ENCODE assay signal across 19 cellular contexts in the genomic region with DNA sequence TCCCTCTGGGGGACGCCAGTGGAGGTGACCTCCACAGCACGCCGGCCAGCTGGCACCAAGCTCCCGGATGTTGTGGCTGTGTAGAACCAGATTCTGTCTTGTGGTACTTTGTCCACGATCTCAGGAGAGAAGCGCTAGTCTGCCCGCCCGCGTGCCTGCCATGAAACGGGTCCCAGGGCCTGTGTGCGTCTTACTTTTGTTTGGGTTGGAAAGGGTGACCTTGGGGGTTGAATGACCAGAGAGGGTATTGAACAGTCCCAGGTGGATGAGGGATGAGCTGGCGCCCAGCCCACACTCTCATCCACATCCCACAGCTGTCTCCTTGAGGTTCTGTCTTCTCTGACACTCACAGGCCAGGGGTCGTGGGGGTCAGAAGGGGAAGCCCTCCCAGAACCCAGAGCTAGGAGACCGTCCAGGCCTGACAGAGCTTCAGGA.
"Had no signal": no experiment of that assay in that cellular context is flagged by ENCODE, and none has a peak within 500 bp of the region (broad histone marks: within the 10 kb centered on the region; RNA-seq: fewer than 3 reads in every experiment).

No MANE protein-coding gene starts in this region.

- H3K27me3 Mint-ChIP-seq: activated CD4-positive, alpha-beta memory T cell treated with anti-CD3 and anti-CD28 coated beads, Interleukin-2, amount 10 ng/mL, durations not matched to agents 7 days and 5 days; activated naive CD8-positive, alpha-beta T cell treated with anti-CD3 and anti-CD28 coated beads for 36 hours; effector memory CD8-positive, alpha-beta T cell; naive thymus-derived CD4-positive, alpha-beta T cell; T-cell had no signal

- H3K27ac Mint-ChIP-seq: activated CD4-positive, alpha-beta memory T cell treated with anti-CD3 and anti-CD28 coated beads, Interleukin-2, amount 10 ng/mL, durations not matched to agents 7 days and 5 days; activated naive CD8-positive, alpha-beta T cell treated with anti-CD3 and anti-CD28 coated beads for 36 hours; effector memory CD8-positive, alpha-beta T cell; T-cell had no signal

- DNase-seq: activated CD4-positive, alpha-beta memory T cell treated with anti-CD3 and anti-CD28 coated beads, Interleukin-2, amount 10 ng/mL, durations not matched to agents 7 days and 5 days; activated CD4-positive, alpha-beta T cell treated with anti-CD3 and anti-CD28 coated beads for 4 hours; activated naive CD8-positive, alpha-beta T cell treated with anti-CD3 and anti-CD28 coated beads for 36 hours; activated T-cell treated with anti-CD3 and anti-CD28 coated beads, Interleukin-2, amount 50 U/mL, for 48 hours; body of pancreas; cerebellar nuclear complex; effector memory CD8-positive, alpha-beta T cell; foreskin melanocyte; mammary epithelial cell; naive thymus-derived CD4-positive, alpha-beta T cell; retina; stimulated activated CD4-positive, alpha-beta T cell treated with anti-CD3 and anti-CD28 coated beads, Interleukin-15, amount 100 ng/mL, for 24 hours; stimulated activated CD4-positive, alpha-beta T cell treated with anti-CD3 and anti-CD28 coated beads, Interleukin-4, amount 100 ng/mL, for 24 hours; stimulated activated naive CD4-positive, alpha-beta T cell; T-cell; transverse colon; WERI-Rb-1 had no signal

- H3K36me3 Mint-ChIP-seq: activated naive CD8-positive, alpha-beta T cell treated with anti-CD3 and anti-CD28 coated beads for 36 hours had no signal

- H3K27me3 ChIP-seq: body of pancreas, transverse colon had no signal

- H3K4me3 Mint-ChIP-seq: activated CD4-positive, alpha-beta memory T cell treated with anti-CD3 and anti-CD28 coated beads, Interleukin-2, amount 10 ng/mL, durations not matched to agents 7 days and 5 days; activated naive CD8-positive, alpha-beta T cell treated with anti-CD3 and anti-CD28 coated beads for 36 hours; effector memory CD8-positive, alpha-beta T cell; naive thymus-derived CD4-positive, alpha-beta T cell; T-cell had no signal

- H3K27ac ChIP-seq: body of pancreas, epithelial cell of prostate, skin epidermis, transverse colon, WERI-Rb-1 had no signal

- H3K9me3 Mint-ChIP-seq: activated CD4-positive, alpha-beta memory T cell treated with anti-CD3 and anti-CD28 coated beads, Interleukin-2, amount 10 ng/mL, durations not matched to agents 7 days and 5 days; activated naive CD8-positive, alpha-beta T cell treated with anti-CD3 and anti-CD28 coated beads for 36 hours; effector memory CD8-positive, alpha-beta T cell; naive thymus-derived CD4-positive, alpha-beta T cell; T-cell had no signal

- H3K4me1 ChIP-seq: body of pancreas had no signal

- H3K36me3 ChIP-seq: WERI-Rb-1 had no signal

- H3K4me3 ChIP-seq: body of pancreas, skin epidermis, transverse colon had no signal

- ATAC-seq: body of pancreas; effector memory CD8-positive, alpha-beta T cell; naive thymus-derived CD4-positive, alpha-beta T cell; T-cell had no signal

- H3K9me3 ChIP-seq: body of pancreas, transverse colon had no signal
